Comparison of ENCODE assay signal across 12 cellular contexts in genomic region chr10:47184724-47185330, GRCh38.
DNase-seq lines count a peak whose midpoint lies in the region; ATAC-seq and TF ChIP-seq lines count a peak whose summit lies in the region.
"Had no signal": no experiment of that assay in that cellular context is flagged by ENCODE, and none has a peak within 500 bp of the region (broad histone marks: within the 10 kb centered on the region; RNA-seq: fewer than 3 reads in every experiment).

No MANE protein-coding gene starts in this region.

- intact Hi-C loops in left ventricle myocardium superior (cut with micrococcal nuclease): no loop called here

- H3K27ac ChIP-seq in right atrium auricular region: no peak overlapping the region
- H3K27ac ChIP-seq in lung (ENCODE audit: low read depth in 1 of 2, low read length in 1 of 2): no peak overlapping the region
- H3K27ac ChIP-seq: BLaER1 treated with 17β-estradiol and CSF1 and Interleukin-3, amounts not matched to agents 10 nM and 100 nM had no signal

- H3K36me3 ChIP-seq in right atrium auricular region: no peaks in the 10 kb centered on the region
- no peaks in the 10 kb centered on the region for H3K36me3 ChIP-seq in lung (ENCODE audit: control insufficient read depth in 2 of 2, insufficient read depth in 2 of 2, low read length in 2 of 2)
- H3K36me3 ChIP-seq: BLaER1 treated with 17β-estradiol and CSF1 and Interleukin-3, amounts not matched to agents 10 nM and 100 nM; HAP-1 had no signal

- H3K27me3 ChIP-seq in right atrium auricular region (no peaks in the 10 kb centered on the region), lung (ENCODE audit: control insufficient read depth, insufficient read depth) (no peaks in the 10 kb centered on the region)
- H3K27me3 ChIP-seq: BLaER1 treated with 17β-estradiol and CSF1 and Interleukin-3, amounts not matched to agents 10 nM and 100 nM had no signal

- H3K36me3 Mint-ChIP-seq in stimulated activated effector memory CD8-positive, alpha-beta T cell treated with anti-CD3 and anti-CD28 coated beads, Interleukin-12 subunit alpha, Interleukin-12 subunit beta, amount 100 ng/mL, for 72 hours: no peaks in the 10 kb centered on the region
- H3K36me3 Mint-ChIP-seq: CD4-positive, CD25-positive, alpha-beta regulatory T cell had no signal

- DNase-seq in right atrium auricular region (ENCODE audit: low spot score) (peak; percentile 53), left ventricle myocardium superior (no peak), lung (ENCODE audit: low spot score) (peak; percentile 16), NCI-H748 treated with DMSO at 0.1 percent for 48 hours (lab: John Stamatoyannopoulos, UW) (no peak), AG08395 (ENCODE audit: low spot score) (no peak), hippocampal formation (lab: John Stamatoyannopoulos, UW) (no peak)
- peak in 1 of 2 donors; percentile 38 for DNase-seq in stimulated activated effector memory CD8-positive, alpha-beta T cell treated with anti-CD3 and anti-CD28 coated beads, Interleukin-12 subunit alpha, Interleukin-12 subunit beta, amount 100 ng/mL, for 72 hours (ENCODE audit: low spot score in 2 of 2)
- DNase-seq: 8988T; CD4-positive, CD25-positive, alpha-beta regulatory T cell; GF-D8 had no signal

- peaks cover 4% of the 10 kb centered on the region for H3K9me3 Mint-ChIP-seq in stimulated activated effector memory CD8-positive, alpha-beta T cell treated with anti-CD3 and anti-CD28 coated beads, Interleukin-12 subunit alpha, Interleukin-12 subunit beta, amount 100 ng/mL, for 72 hours

- H3K4me3 ChIP-seq in right atrium auricular region (no peak overlapping the region), lung (no peak overlapping the region)
- H3K4me3 ChIP-seq: BLaER1 treated with 17β-estradiol and CSF1 and Interleukin-3, amounts not matched to agents 10 nM and 100 nM; HAP-1 had no signal

- WGBS in lung, 2 donors: 90 to 95% methylated on average over 11 of the region's 11 CpGs

- no peak overlapping the region for H3K27ac Mint-ChIP-seq in stimulated activated effector memory CD8-positive, alpha-beta T cell treated with anti-CD3 and anti-CD28 coated beads, Interleukin-12 subunit alpha, Interleukin-12 subunit beta, amount 100 ng/mL, for 72 hours
- H3K27ac Mint-ChIP-seq: CD4-positive, CD25-positive, alpha-beta regulatory T cell had no signal

- no peak overlapping the region for H3K4me3 Mint-ChIP-seq in stimulated activated effector memory CD8-positive, alpha-beta T cell treated with anti-CD3 and anti-CD28 coated beads, Interleukin-12 subunit alpha, Interleukin-12 subunit beta, amount 100 ng/mL, for 72 hours
- H3K4me3 Mint-ChIP-seq: CD4-positive, CD25-positive, alpha-beta regulatory T cell had no signal

- H3K4me1 Mint-ChIP-seq in stimulated activated effector memory CD8-positive, alpha-beta T cell treated with anti-CD3 and anti-CD28 coated beads, Interleukin-12 subunit alpha, Interleukin-12 subunit beta, amount 100 ng/mL, for 72 hours: no peaks in the 10 kb centered on the region

- no peaks in the 10 kb centered on the region for H3K9me3 ChIP-seq in right atrium auricular region
- H3K9me3 ChIP-seq in lung (ENCODE audit: control insufficient read depth in 2 of 2, insufficient read depth in 1 of 2, low read length in 1 of 2): no peaks in the 10 kb centered on the region
- H3K9me3 ChIP-seq: BLaER1 treated with 17β-estradiol and CSF1 and Interleukin-3, amounts not matched to agents 10 nM and 100 nM; HAP-1 had no signal

- ATAC-seq in left ventricle myocardium superior (no peak), lung (ENCODE audit: insufficient read depth, low FRiP score) (no peak)
- peak; percentile 7 for ATAC-seq in stimulated activated effector memory CD8-positive, alpha-beta T cell treated with anti-CD3 and anti-CD28 coated beads, Interleukin-12 subunit alpha, Interleukin-12 subunit beta, amount 100 ng/mL, for 72 hours

- no peak for TF ChIP-seq CTCF in right atrium auricular region (IDR thresholded peaks at IDR 0.05)
- TF ChIP-seq CTCF in lung (IDR thresholded peaks at IDR 0.05; ENCODE audit: control extremely low read depth, extremely low read depth): no peak

- H3K4me1 ChIP-seq in right atrium auricular region: no peaks in the 10 kb centered on the region
- no peaks in the 10 kb centered on the region for H3K4me1 ChIP-seq in lung (ENCODE audit: control insufficient read depth in 2 of 2, insufficient read depth in 2 of 2, low read length in 2 of 2)
- H3K4me1 ChIP-seq: BLaER1 treated with 17β-estradiol and CSF1 and Interleukin-3, amounts not matched to agents 10 nM and 100 nM; HAP-1 had no signal

Comparison
In these comparisons a context has a peak if more than half of its experiments do, and no peak if none do; other contexts are left out.
1. DNase-seq: peak in right atrium auricular region (single experiment) and lung (single experiment); none in left ventricle myocardium superior (single experiment), NCI-H748 treated with DMSO at 0.1 percent for 48 hours (single experiment), AG08395 (single experiment) and hippocampal formation (0 of 2).